8 cellular contexts compared by ENCODE assay signal in genomic region chr17:19377602-19378415, GRCh38. TPM values are rescaled to one million over a fixed set of nuclear protein-coding genes. Genes with fewer than 3 reads are reported as not detected.
DNase-seq lines count a peak whose midpoint lies in the region; ATAC-seq, FAIRE-seq and TF ChIP-seq lines count a peak whose summit lies in the region.

No MANE protein-coding gene starts in this region.

- peaks cover 6% of the 10 kb centered on the region; the same call in 1 of the 2 replicates for H3K36me3 ChIP-seq in BE2C
- peaks cover 14 to 21% of the 10 kb centered on the region in 2 donors for H3K36me3 ChIP-seq in kidney (ENCODE audit: control insufficient read depth in 1 of 2, insufficient read depth in 2 of 2, low read length in 2 of 2)

- H3K27ac Mint-ChIP-seq in activated CD4-positive, alpha-beta T cell treated with anti-CD3 and anti-CD28 coated beads for 36 hours: peak overlapping the region; percentile 98

- H3K9ac ChIP-seq in kidney (ENCODE audit: low read length in 2 of 2): peak overlapping the region; percentile 63 to 71

- H3K4me1 Mint-ChIP-seq in activated CD4-positive, alpha-beta T cell treated with anti-CD3 and anti-CD28 coated beads for 36 hours: peaks cover 16% of the 10 kb centered on the region

- POLR2A ChIA-PET in activated CD4-positive, alpha-beta T cell treated with anti-CD3 and anti-CD28 coated beads for 36 hours (lab: Charles Lee): interaction anchor here (0.5 to 1.7 kb wide), 8 partner anchors 9 to 462 kb away, joined by 3 to 21 read pairs (median 4); partner anchors contain the start of genes ALDH3A2, B9D1 and SLC47A1

- H3K4me3 ChIP-seq in BE2C (ENCODE audit: low read depth, low read length) (peak overlapping the region; percentile 78), choroid plexus epithelial cell (ENCODE audit: low read depth, low read length) (peak overlapping the region; percentile 86), kidney (ENCODE audit: low read length in 2 of 2) (peak overlapping the region; percentile 70 to 77)

- H3K27me3 ChIP-seq in BE2C: no peaks in the 10 kb centered on the region

- CTCF ChIA-PET in activated CD4-positive, alpha-beta T cell treated with anti-CD3 and anti-CD28 coated beads for 36 hours (lab: Charles Lee): interaction anchor here (0.6 to 1.9 kb wide), 12 partner anchors 8 to 1698 kb away, joined by 3 to 60 read pairs (median 4); partner anchors contain the start of gene B9D1

- H3K4me1 ChIP-seq in BE2C (no peaks in the 10 kb centered on the region), kidney (ENCODE audit: control insufficient read depth in 1 of 2, insufficient read depth in 1 of 2, low read depth in 1 of 2, low read length in 2 of 2) (peaks cover 0 to 10% of the 10 kb centered on the region in 2 donors)

- DNase-seq in BE2C (peak; percentile 94), GM19239 (ENCODE audit: insufficient read length, low spot score) (peak; percentile 100), NCI-H510A treated with DMSO at 0.1 percent for 48 hours (lab: John Stamatoyannopoulos, UW) (peak; percentile 99), choroid plexus epithelial cell (ENCODE audit: low read depth) (peak; percentile 100), kidney (peak; percentile 100)
- peak; percentile 97 for DNase-seq in activated CD4-positive, alpha-beta T cell treated with anti-CD3 and anti-CD28 coated beads for 36 hours
- DNase-seq in stimulated activated CD4-positive, alpha-beta T cell treated with anti-CD3 and anti-CD28 coated beads, Interleukin-15, amount 100 ng/mL, for 1 hour (ENCODE audit: low read depth in 1 of 2, low spot score in 1 of 2): peak; percentile 86

- peaks cover 16% of the 10 kb centered on the region for H3K36me3 Mint-ChIP-seq in activated CD4-positive, alpha-beta T cell treated with anti-CD3 and anti-CD28 coated beads for 36 hours (ENCODE audit: low read depth)

- FAIRE-seq in GM19239 (lab: Jason Lieb, UNC): no peak
- peak; percentile 89 for FAIRE-seq in kidney (lab: Jason Lieb, UNC)

- ATAC-seq in HG03442 (IDR thresholded peaks at IDR 0.05; ENCODE audit: unreplicated experiment): peak; percentile 91
- ATAC-seq in activated CD4-positive, alpha-beta T cell treated with anti-CD3 and anti-CD28 coated beads for 36 hours: peak; percentile 96

- intact Hi-C loops in activated CD4-positive, alpha-beta T cell treated with anti-CD3 and anti-CD28 coated beads for 36 hours (cut with DNase I, micrococcal nuclease): loop anchor here (1.0 to 10.0 kb wide), 12 partner anchors 16 to 1195 kb away; partner anchors contain the start of genes ALDH3A2 (in 2 of the 2), B9D1 (in 2 of the 2), AKAP10 (in 1 of the 2) and ALKBH5 (in 1 of the 2)
- intact Hi-C loops in kidney (cut with DNase I): no loop called here

- H3K9me3 ChIP-seq in BE2C: no peaks in the 10 kb centered on the region
- H3K9me3 ChIP-seq in kidney (ENCODE audit: control insufficient read depth in 1 of 2, low read length in 2 of 2): no peaks in the 10 kb centered on the region

- peak overlapping the region; percentile 95 to 96 for H3K27ac ChIP-seq in kidney (ENCODE audit: low read depth in 2 of 2, low read length in 2 of 2)

- TF ChIP-seq CTCF in BE2C (IDR thresholded peaks at IDR 0.05; ENCODE audit: low read depth, low read length) (no peak), choroid plexus epithelial cell (conservative IDR thresholded peaks at IDR 0.05; ENCODE audit: low read depth, low read length) (peak; percentile 6), kidney (IDR thresholded peaks at IDR 0.05; ENCODE audit: borderline replicate concordance, extremely low read depth, insufficient read depth) (peak; percentile 10)

- H3K4me3 Mint-ChIP-seq in activated CD4-positive, alpha-beta T cell treated with anti-CD3 and anti-CD28 coated beads for 36 hours: peak overlapping the region; percentile 89

- H3K9me3 Mint-ChIP-seq in activated CD4-positive, alpha-beta T cell treated with anti-CD3 and anti-CD28 coated beads for 36 hours (ENCODE audit: low read depth): no peaks in the 10 kb centered on the region

- H3K27me3 Mint-ChIP-seq in activated CD4-positive, alpha-beta T cell treated with anti-CD3 and anti-CD28 coated beads for 36 hours: no peaks in the 10 kb centered on the region

RNA-seq across cellular contexts. Expression of gene MAPK7, which starts 0.5 kb away (rescaled TPM):
- polyA plus RNA-seq in BE2C (2012; ENCODE audit: insufficient read depth, insufficient read length, low read depth): 28.1 TPM
- total RNA-seq in activated CD4-positive, alpha-beta T cell treated with anti-CD3 and anti-CD28 coated beads for 36 hours: 10 to 100 TPM; 19.0 to 20.8 TPM
- total RNA-seq in kidney: 36.7 TPM
- polyA plus RNA-seq in kidney (ENCODE audit: insufficient read depth, low read depth, low replicate concordance): 7.1 TPM

RNA-seq across cellular contexts. Expression of gene MFAP4, which starts 9.2 kb away (rescaled TPM):
- polyA plus RNA-seq in BE2C (2012; ENCODE audit: insufficient read depth, insufficient read length, low read depth): 80.5 TPM
- not detected for total RNA-seq in activated CD4-positive, alpha-beta T cell treated with anti-CD3 and anti-CD28 coated beads for 36 hours
- total RNA-seq in kidney: 51.1 TPM
- polyA plus RNA-seq in kidney (ENCODE audit: insufficient read depth, low read depth, low replicate concordance): 27.6 TPM

RNA-seq across cellular contexts. Expression of gene B9D1, which starts 15.3 kb away (rescaled TPM):
- 4.8 TPM for polyA plus RNA-seq in BE2C (2012; ENCODE audit: insufficient read depth, insufficient read length, low read depth)
- 1 to 10 TPM; 7.4 to 7.8 TPM for total RNA-seq in activated CD4-positive, alpha-beta T cell treated with anti-CD3 and anti-CD28 coated beads for 36 hours
- 32.1 TPM for total RNA-seq in kidney
- 67.5 TPM for polyA plus RNA-seq in kidney (ENCODE audit: insufficient read depth, low read depth, low replicate concordance)

RNA-seq across cellular contexts. Expression of gene RNF112, which starts 33.2 kb away (rescaled TPM):
- polyA plus RNA-seq in BE2C (2012; ENCODE audit: insufficient read depth, insufficient read length, low read depth): 30.6 TPM
- under 1 TPM; 0.26 to 0.55 TPM for total RNA-seq in activated CD4-positive, alpha-beta T cell treated with anti-CD3 and anti-CD28 coated beads for 36 hours
- 7.3 TPM for total RNA-seq in kidney
- polyA plus RNA-seq in kidney (ENCODE audit: insufficient read depth, low read depth, low replicate concordance): 0.99 TPM

Comparison
In these comparisons a context has a peak if more than half of its experiments do, and no peak if none do; other contexts are left out.
1. Peak in every context shown above with its lines: DNase-seq, ATAC-seq, H3K4me3 ChIP-seq and H3K27ac ChIP-seq.
2. RNA of gene MFAP4, which starts 9.2 kb away (total RNA-seq): 51.1 TPM in kidney (single experiment); not detected in activated CD4-positive, alpha-beta T cell treated with anti-CD3 and anti-CD28 coated beads for 36 hours; every median in the first group is over 10 times any median in the second.